In the genomic region with DNA sequence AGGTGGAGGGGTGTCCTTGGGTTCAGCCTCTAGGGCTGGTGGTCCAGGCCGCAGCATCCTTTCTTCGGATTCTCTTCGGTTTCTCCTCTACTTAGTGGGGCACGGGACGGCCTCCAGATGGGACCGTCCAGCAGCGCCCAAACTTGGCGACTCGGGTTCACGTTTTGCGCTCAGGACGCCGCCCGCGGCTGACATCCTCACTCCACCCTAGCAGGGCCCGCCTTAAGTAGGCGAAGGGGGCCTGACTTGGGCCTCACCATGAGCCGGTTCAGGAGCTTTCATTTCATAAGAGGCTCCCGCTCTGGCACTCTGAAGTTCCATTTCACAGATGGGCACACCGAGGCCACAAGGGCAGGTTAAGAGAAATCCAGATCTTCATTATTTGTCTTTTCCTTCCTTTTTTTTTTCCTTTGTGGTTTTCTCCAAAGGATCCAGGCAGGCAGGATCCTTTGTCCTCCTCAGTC, we compare ENCODE assay signal across 8 cellular contexts.
DNase-seq lines count a peak whose midpoint lies in the region; ATAC-seq and TF ChIP-seq lines count a peak whose summit lies in the region.

No MANE protein-coding gene starts in this region.

- H3K9me3 ChIP-seq in iPS-18a (ENCODE audit: control insufficient read depth, low read depth, low read length) (no peaks in the 10 kb centered on the region), subcutaneous abdominal adipose tissue (ENCODE audit: control insufficient read depth in 5 of 5, low read length in 5 of 5) (no peaks in the 10 kb centered on the region), testis (no peaks in the 10 kb centered on the region)

- H3K4me1 ChIP-seq in iPS-18a (ENCODE audit: control insufficient read depth, low read depth, low read length): peaks cover 13% of the 10 kb centered on the region
- H3K4me1 ChIP-seq in subcutaneous abdominal adipose tissue (ENCODE audit: control insufficient read depth in 5 of 5, insufficient read depth in 5 of 5, low read length in 5 of 5): peaks cover 4 to 43% (median 27%) of the 10 kb centered on the region in 5 donors
- peaks cover 8% of the 10 kb centered on the region for H3K4me1 ChIP-seq in testis

- 43 to 45% methylated on average over 14 to 17 of the region's 20 CpGs for WGBS in testis, 2 donors

- peaks cover 32% of the 10 kb centered on the region for H3K27me3 ChIP-seq in iPS-18a (ENCODE audit: control insufficient read depth, insufficient read depth, low read length)
- peaks cover 0 to 13% (median 10%) of the 10 kb centered on the region in 5 donors for H3K27me3 ChIP-seq in subcutaneous abdominal adipose tissue (ENCODE audit: control insufficient read depth in 5 of 5, insufficient read depth in 4 of 5, low read length in 5 of 5)
- no peaks in the 10 kb centered on the region for H3K27me3 ChIP-seq in testis

- H3K9ac ChIP-seq in iPS-18a (ENCODE audit: low read length): peak overlapping the region; percentile 28
- H3K9ac ChIP-seq in subcutaneous abdominal adipose tissue (ENCODE audit: low read length in 5 of 5): peak overlapping the region in 1 of 5 donors; percentile 68

- H3K27ac ChIP-seq in iPS-18a (ENCODE audit: low read length) (no peak overlapping the region), subcutaneous abdominal adipose tissue (ENCODE audit: low read depth, low read length) (no peak overlapping the region), testis (no peak overlapping the region)

- TF ChIP-seq CTCF in AG10803 (conservative IDR thresholded peaks at IDR 0.05; ENCODE audit: low read length) (no peak), WI38 (IDR thresholded peaks at IDR 0.05; ENCODE audit: low read depth, low read length) (no peak), testis (IDR thresholded peaks at IDR 0.05) (no peak)

- intact Hi-C loops in testis (cut with DNase I; ENCODE audit: low total_unique reads): no loop called here

- DNase-seq in AG10803 (ENCODE audit: low read depth) (no peak), RKO (ENCODE audit: low spot score) (no peak), testis (no peak)

- H3K4me3 ChIP-seq in AG10803 (ENCODE audit: low read length): peak overlapping the region; percentile 54
- peak overlapping the region; percentile 62 for H3K4me3 ChIP-seq in WI38 (ENCODE audit: low read depth, low read length)
- H3K4me3 ChIP-seq in iPS-18a (ENCODE audit: low read length): peak overlapping the region; percentile 75
- peak overlapping the region in 4 of 5 donors; percentile 40 to 67 (median 48) for H3K4me3 ChIP-seq in subcutaneous abdominal adipose tissue (ENCODE audit: low read depth in 1 of 5, low read length in 5 of 5)
- peak overlapping the region in 1 of 2 donors; percentile 61 for H3K4me3 ChIP-seq in testis

- no peaks in the 10 kb centered on the region for H3K36me3 ChIP-seq in iPS-18a (ENCODE audit: control insufficient read depth, low read depth, low read length)
- no peaks in the 10 kb centered on the region for H3K36me3 ChIP-seq in subcutaneous abdominal adipose tissue (ENCODE audit: control insufficient read depth in 5 of 5, insufficient read depth in 5 of 5, low read length in 5 of 5)
- H3K36me3 ChIP-seq in testis (ENCODE audit: low read depth, missing control alignments): no peaks in the 10 kb centered on the region

- no peak for TF ChIP-seq POLR2A in testis (IDR thresholded peaks at IDR 0.05)

- ATAC-seq in GM21529 (IDR thresholded peaks at IDR 0.05; ENCODE audit: unreplicated experiment) (peak; percentile 17), HG03025 (IDR thresholded peaks at IDR 0.05; ENCODE audit: low FRiP score, unreplicated experiment) (no peak)
